29 cellular contexts compared by ENCODE assay signal in the genomic region with DNA sequence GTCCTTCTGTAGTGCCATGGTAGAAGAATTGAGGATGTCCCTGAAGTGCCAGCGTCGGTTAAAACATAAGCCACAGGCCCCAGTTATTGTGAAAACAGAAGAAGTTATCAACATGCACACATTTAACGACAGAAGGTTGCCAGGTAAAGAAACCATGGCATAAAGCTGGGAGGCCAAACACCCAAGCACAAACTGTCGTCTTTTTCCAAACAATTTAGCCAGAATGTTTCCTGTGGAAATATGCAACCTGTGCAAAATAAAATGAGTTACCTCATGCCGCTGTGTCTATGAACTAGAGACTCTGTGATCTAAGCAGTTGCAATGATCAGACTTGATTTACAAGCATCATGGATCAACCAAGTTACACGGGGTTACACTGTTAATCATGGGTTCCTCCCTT.
"Had no signal": no experiment of that assay in that cellular context is flagged by ENCODE, and none has a peak within 500 bp of the region (broad histone marks: within the 10 kb centered on the region; RNA-seq: fewer than 3 reads in every experiment).

No MANE protein-coding gene starts in this region.

- H3K36me3 ChIP-seq: lower lobe of right lung, pancreas, prostate gland, sigmoid colon, spleen, suprapubic skin, thoracic aorta, tibial artery, upper lobe of right lung had no signal

- H3K4me1 ChIP-seq: lower lobe of right lung, pancreas, prostate gland, spleen, suprapubic skin, tibial artery, upper lobe of right lung had no signal

- H3K9me3 Mint-ChIP-seq: mesothelial cell of epicardium had no signal

- FAIRE-seq: small intestine, urothelium cell line had no signal

- H3K27me3 ChIP-seq: pancreas, sigmoid colon, spleen, suprapubic skin, tibial artery, upper lobe of right lung had no signal

- H3K4me1 Mint-ChIP-seq: immature natural killer cell; naive thymus-derived CD4-positive, alpha-beta T cell; stimulated activated effector memory CD8-positive, alpha-beta T cell treated with anti-CD3 and anti-CD28 coated beads, Interleukin-12 subunit alpha, Interleukin-12 subunit beta, amount 100 ng/mL, for 72 hours had no signal

- H3K27ac Mint-ChIP-seq: immature natural killer cell; mesothelial cell of epicardium; naive thymus-derived CD4-positive, alpha-beta T cell; natural killer cell treated with Interleukin-12 subunit alpha and Interleukin-12 subunit beta and Interleukin-15 and Interleukin-18, amount 100 ng/mL, for 72 hours; stimulated activated effector memory CD8-positive, alpha-beta T cell treated with anti-CD3 and anti-CD28 coated beads, Interleukin-12 subunit alpha, Interleukin-12 subunit beta, amount 100 ng/mL, for 72 hours; stimulated activated naive CD8-positive, alpha-beta T cell treated with anti-CD3 and anti-CD28 coated beads, Interleukin-15, Interleukin-2, amounts not matched to agents 100 ng/mL and 50 ng/mL, for 24 hours had no signal

- H3K4me3 Mint-ChIP-seq: immature natural killer cell; mesothelial cell of epicardium; naive thymus-derived CD4-positive, alpha-beta T cell; natural killer cell treated with Interleukin-12 subunit alpha and Interleukin-12 subunit beta and Interleukin-15 and Interleukin-18, amount 100 ng/mL, for 72 hours; stimulated activated effector memory CD8-positive, alpha-beta T cell treated with anti-CD3 and anti-CD28 coated beads, Interleukin-12 subunit alpha, Interleukin-12 subunit beta, amount 100 ng/mL, for 72 hours; stimulated activated naive CD8-positive, alpha-beta T cell treated with anti-CD3 and anti-CD28 coated beads, Interleukin-15, Interleukin-2, amounts not matched to agents 100 ng/mL and 50 ng/mL, for 24 hours had no signal

- H3K4me3 ChIP-seq: lower lobe of right lung, pancreas, prostate gland, sigmoid colon, spleen, suprapubic skin, thoracic aorta, tibial artery, upper lobe of right lung had no signal

- H3K27me3 Mint-ChIP-seq: naive thymus-derived CD4-positive, alpha-beta T cell; natural killer cell treated with Interleukin-12 subunit alpha and Interleukin-12 subunit beta and Interleukin-15 and Interleukin-18, amount 100 ng/mL, for 72 hours; stimulated activated naive CD8-positive, alpha-beta T cell treated with anti-CD3 and anti-CD28 coated beads, Interleukin-15, Interleukin-2, amounts not matched to agents 100 ng/mL and 50 ng/mL, for 24 hours had no signal

- H3K36me3 Mint-ChIP-seq: immature natural killer cell; mesothelial cell of epicardium; naive thymus-derived CD4-positive, alpha-beta T cell; stimulated activated effector memory CD8-positive, alpha-beta T cell treated with anti-CD3 and anti-CD28 coated beads, Interleukin-12 subunit alpha, Interleukin-12 subunit beta, amount 100 ng/mL, for 72 hours had no signal

- ATAC-seq: left lobe of liver; left ventricle myocardium superior; lower lobe of right lung; naive thymus-derived CD4-positive, alpha-beta T cell; natural killer cell treated with Interleukin-12 subunit alpha and Interleukin-12 subunit beta and Interleukin-15 and Interleukin-18, amount 100 ng/mL, for 72 hours; right cardiac atrium; stimulated activated effector memory CD8-positive, alpha-beta T cell treated with anti-CD3 and anti-CD28 coated beads, Interleukin-12 subunit alpha, Interleukin-12 subunit beta, amount 100 ng/mL, for 72 hours; upper lobe of right lung had no signal

- H3K9me3 ChIP-seq: lower lobe of right lung, pancreas, prostate gland, sigmoid colon, spleen, suprapubic skin, thoracic aorta, tibial artery, upper lobe of right lung had no signal

- DNase-seq: hypothalamus; immature natural killer cell; islet precursor cell; left ventricle myocardium superior; lower lobe of right lung; mesendoderm; naive thymus-derived CD4-positive, alpha-beta T cell; nucleus accumbens; pancreas; posterior cingulate gyrus; retina; right cardiac atrium; sigmoid colon; small intestine; spleen; stimulated activated CD4-positive, alpha-beta T cell treated with anti-CD3 and anti-CD28 coated beads, Interleukin-4, amount 100 ng/mL, for 24 hours; stimulated activated naive CD4-positive, alpha-beta T cell; tibial artery; trophoblast cell; upper lobe of right lung had no signal

- H3K27ac ChIP-seq: lower lobe of right lung, pancreas, prostate gland, sigmoid colon, spleen, suprapubic skin, thoracic aorta, tibial artery, upper lobe of right lung had no signal
